8 cellular contexts compared by ENCODE assay signal in the genomic region with DNA sequence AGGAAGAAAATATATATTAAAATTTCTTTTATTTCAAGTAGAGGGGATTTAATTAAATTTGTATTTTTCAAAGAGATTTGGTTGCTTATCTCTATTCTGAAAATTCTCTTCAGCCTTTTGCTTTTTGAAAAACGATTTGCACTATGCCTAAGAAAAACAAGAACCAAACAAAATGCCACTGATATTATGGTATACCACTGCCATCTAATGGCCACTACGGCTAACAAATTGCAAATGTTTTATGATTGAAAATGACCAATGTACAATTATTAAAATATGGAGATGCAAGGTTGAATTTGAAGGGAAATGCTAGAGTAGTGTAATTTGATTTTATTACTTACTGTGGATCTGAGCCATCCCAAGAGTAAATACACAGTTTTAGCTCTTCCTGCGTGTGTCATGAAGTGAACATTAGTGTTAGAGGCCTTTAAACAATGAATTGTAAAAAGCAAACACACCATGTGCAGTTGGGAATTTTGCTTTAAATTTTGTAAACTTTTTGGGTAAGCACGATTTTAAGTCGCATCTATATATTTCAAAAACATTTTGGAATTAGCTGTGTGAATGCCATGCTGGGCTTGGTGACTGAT.
DNase-seq lines count a peak whose midpoint lies in the region; ATAC-seq and TF ChIP-seq lines count a peak whose summit lies in the region.

No MANE protein-coding gene starts in this region.

- DNase-seq in NCI-H2081 (lab: John Stamatoyannopoulos, UW) (peak; percentile 13 to 48), NCI-H2081 treated with DMSO at 0.1 percent for 48 hours (lab: John Stamatoyannopoulos, UW) (no peak), T1000 (lab: John Stamatoyannopoulos, UW) (peak; percentile 0), foreskin fibroblast (peak; percentile 13 to 61), sciatic nerve (ENCODE audit: low spot score) (no peak)

- TF ChIP-seq CTCF in LNCAP (IDR thresholded peaks at IDR 0.05) (peak; percentile 67), foreskin fibroblast (IDR thresholded peaks at IDR 0.05; ENCODE audit: low read depth, low read length) (peak; percentile 51)

- ATAC-seq in sciatic nerve (peak; percentile 57), GM19035 (IDR thresholded peaks at IDR 0.05; ENCODE audit: unreplicated experiment) (no peak), GM18861 (IDR thresholded peaks at IDR 0.05; ENCODE audit: unreplicated experiment) (no peak)

- H3K4me3 ChIP-seq in foreskin fibroblast (ENCODE audit: low read depth in 1 of 2, low read length in 2 of 2) = no peak overlapping the region

- intact Hi-C loops in sciatic nerve (cut with DNase I) = no loop called here

Comparison
In these comparisons a context has a peak if more than half of its experiments do, and no peak if none do; other contexts are left out.
1. DNase-seq: peak in NCI-H2081 (2 of 2), T1000 (single experiment) and foreskin fibroblast (2 of 2); none in NCI-H2081 treated with DMSO at 0.1 percent for 48 hours (single experiment) and sciatic nerve (single experiment).